In genomic region chr16:28326881-28327610, GRCh38 we compare ENCODE assay signal across 8 cellular contexts. TPM values are rescaled to one million over a fixed set of nuclear protein-coding genes. Genes with fewer than 3 reads are reported as not detected.
DNase-seq lines count a peak whose midpoint lies in the region; ATAC-seq and TF ChIP-seq lines count a peak whose summit lies in the region.

No MANE protein-coding gene starts in this region.

- H3K9me3 Mint-ChIP-seq in CD8-positive, alpha-beta memory T cell: no peaks in the 10 kb centered on the region

- H3K36me3 ChIP-seq in CD8-positive, alpha-beta memory T cell (ENCODE audit: insufficient read depth, low read length): no peaks in the 10 kb centered on the region
- H3K36me3 ChIP-seq in SJCRH30: no peaks in the 10 kb centered on the region
- H3K36me3 ChIP-seq in heart left ventricle: no peaks in the 10 kb centered on the region
- H3K36me3 ChIP-seq in sigmoid colon: no peaks in the 10 kb centered on the region

- no peaks in the 10 kb centered on the region for H3K27me3 Mint-ChIP-seq in CD8-positive, alpha-beta memory T cell

- peak overlapping the region in 1 of 7 donors; percentile 19 for H3K4me3 Mint-ChIP-seq in CD8-positive, alpha-beta memory T cell

- no peak overlapping the region for H3K27ac ChIP-seq in CD8-positive, alpha-beta memory T cell (ENCODE audit: low read depth, low read length)
- H3K27ac ChIP-seq in SJCRH30 (no peak overlapping the region), heart left ventricle (no peak overlapping the region), sigmoid colon (no peak overlapping the region)

- peak; percentile 44 to 80 (median 59) for DNase-seq in CD8-positive, alpha-beta memory T cell
- DNase-seq in SJCRH30: peak; percentile 45 to 56
- DNase-seq in activated naive CD4-positive, alpha-beta T cell (lab: John Stamatoyannopoulos, UW): peak; percentile 14 to 56 (median 30)
- DNase-seq in heart left ventricle: peak in 2 of 5 donors; percentile 48 to 83
- DNase-seq in sigmoid colon: peak; percentile 63

- no peaks in the 10 kb centered on the region for H3K27me3 ChIP-seq in CD8-positive, alpha-beta memory T cell (ENCODE audit: insufficient read depth, low read length, poor library complexity, severe bottlenecking)
- no peaks in the 10 kb centered on the region for H3K27me3 ChIP-seq in SJCRH30
- H3K27me3 ChIP-seq in heart left ventricle: no peaks in the 10 kb centered on the region
- no peaks in the 10 kb centered on the region for H3K27me3 ChIP-seq in sigmoid colon

- TF ChIP-seq EP300 in sigmoid colon (IDR thresholded peaks at IDR 0.05): no peak

- no peak overlapping the region for H3K4me3 ChIP-seq in CD8-positive, alpha-beta memory T cell (ENCODE audit: low read length)
- H3K4me3 ChIP-seq in SJCRH30: no peak overlapping the region
- H3K4me3 ChIP-seq in heart left ventricle: no peak overlapping the region
- H3K4me3 ChIP-seq in sigmoid colon: no peak overlapping the region

- TF ChIP-seq CTCF in heart left ventricle (IDR thresholded peaks at IDR 0.05): peak; percentile 51 to 77 (median 64)
- peak in 2 of 4 experiments; percentile 34 to 37 for TF ChIP-seq CTCF in sigmoid colon (IDR thresholded peaks at IDR 0.05)

- peak overlapping the region in 6 of 8 donors; percentile 3 to 86 (median 34) for H3K27ac Mint-ChIP-seq in CD8-positive, alpha-beta memory T cell

- H3K36me3 Mint-ChIP-seq in CD8-positive, alpha-beta memory T cell: peaks cover 0 to 7% (median 0%) of the 10 kb centered on the region in 3 donors

- ATAC-seq in HG03108 (IDR thresholded peaks at IDR 0.05; ENCODE audit: unreplicated experiment) (peak; percentile 54), heart left ventricle (peak in 3 of 4 donors; percentile 63 to 73 (median 67)), HG03520 (IDR thresholded peaks at IDR 0.05; ENCODE audit: unreplicated experiment) (no peak), GM21367 (IDR thresholded peaks at IDR 0.05; ENCODE audit: unreplicated experiment) (no peak)

- H3K4me1 Mint-ChIP-seq in CD8-positive, alpha-beta memory T cell: peaks cover 6 to 8% (median 8%) of the 10 kb centered on the region in 3 donors

- H3K4me1 ChIP-seq in CD8-positive, alpha-beta memory T cell (ENCODE audit: insufficient read depth, low read length): no peaks in the 10 kb centered on the region
- no peaks in the 10 kb centered on the region for H3K4me1 ChIP-seq in SJCRH30
- no peaks in the 10 kb centered on the region for H3K4me1 ChIP-seq in heart left ventricle
- no peaks in the 10 kb centered on the region for H3K4me1 ChIP-seq in sigmoid colon

- TF ChIP-seq POLR2A in heart left ventricle (IDR thresholded peaks at IDR 0.05) (no peak), sigmoid colon (IDR thresholded peaks at IDR 0.05) (no peak)

- CTCF ChIA-PET in CD8-positive, alpha-beta memory T cell (lab: Charles Lee): interaction anchor here (0.9 to 2.7 kb wide), 9 partner anchors 9 to 248 kb away, joined by 3 to 12 read pairs (median 5); no protein-coding TSS in a partner anchor

- WGBS in heart left ventricle, 4 donors: 49 to 53% (median 52%) methylated on average over 12 of the region's 12 CpGs
- WGBS in sigmoid colon, 2 donors: 58 to 60% methylated on average over 12 of the region's 12 CpGs

- POLR2A ChIA-PET in CD8-positive, alpha-beta memory T cell (lab: Charles Lee): interaction anchor here (1.2 kb wide), 1 partner anchor 17 kb away, joined by 3 read pairs; no protein-coding TSS in a partner anchor

- intact Hi-C loops in heart left ventricle (cut with DNase I): loop anchor here in 1 of 10 donors (5.0 kb wide), 1 partner anchor 40 kb away; no protein-coding TSS in a partner anchor
- intact Hi-C loops in sigmoid colon (cut with DNase I): no loop called here

- no peaks in the 10 kb centered on the region for H3K9me3 ChIP-seq in CD8-positive, alpha-beta memory T cell (ENCODE audit: low read length)
- no peaks in the 10 kb centered on the region for H3K9me3 ChIP-seq in SJCRH30 (replicated peaks)
- H3K9me3 ChIP-seq in heart left ventricle: no peaks in the 10 kb centered on the region
- no peaks in the 10 kb centered on the region for H3K9me3 ChIP-seq in sigmoid colon

RNA-seq across cellular contexts. Expression of gene SBK1, which starts 34.7 kb away (rescaled TPM):
- 1 to 10 TPM; 3.9 to 4.1 TPM for total RNA-seq in CD8-positive, alpha-beta memory T cell
- 20.3 TPM for polyA plus RNA-seq in CD8-positive, alpha-beta memory T cell
- 0.53 and 0.59 TPM in 2 replicates for total RNA-seq in SJCRH30 (2014; rRNA removed; shearing (Covaris generic))
- total RNA-seq in heart left ventricle: 1 to 10 TPM in 8 of 9 donors, under 1 TPM in 1; 0.94 to 6.1 (median 2.4) TPM
- 1 to 10 TPM in 1 of 2 donors, under 1 TPM in 1; 0.69 to 2.9 TPM for polyA plus RNA-seq in heart left ventricle
- total RNA-seq in sigmoid colon: under 1 TPM in 3 of 4 donors, not detected in 1; 0.14 to 0.36 (median 0.33) TPM
- polyA plus RNA-seq in sigmoid colon: 1 to 10 TPM in 1 of 3 donors, under 1 TPM in 1, not detected in 1; under 0.01 to 1.3 TPM

RNA-seq across cellular contexts. Expression of gene NPIPB6, which starts 36.3 kb away (rescaled TPM):
- 1 to 10 TPM in 1 of 2 experiments, not detected in 1; 1.1 TPM for total RNA-seq in CD8-positive, alpha-beta memory T cell
- 0.28 TPM for polyA plus RNA-seq in CD8-positive, alpha-beta memory T cell
- total RNA-seq in SJCRH30 (2014; rRNA removed; shearing (Covaris generic)): 0.20 and 1.2 TPM in 2 replicates
- total RNA-seq in heart left ventricle (1 to 10 TPM in 1 of 9 donors, under 1 TPM in 4, not detected in 4; 0.58 to 1.1 (median 0.72) TPM), sigmoid colon (1 to 10 TPM in 3 of 4 donors, not detected in 1; 2.1 to 4.1 (median 3.4) TPM)
- polyA plus RNA-seq in heart left ventricle (under 1 TPM; 0.10 to 0.42 TPM), sigmoid colon (1 to 10 TPM in 1 of 3 donors, under 1 TPM in 1, not detected in 1; 0.60 to 1.1 TPM)

Comparison
In these comparisons a context has a peak if more than half of its experiments do, and no peak if none do; other contexts are left out.
1. ATAC-seq: peak in HG03108 (single experiment) and heart left ventricle (3 of 4); none in HG03520 (single experiment) and GM21367 (single experiment).